28 cellular contexts compared by ENCODE assay signal in genomic region chr17:51354908-51355307, GRCh38.
A peak's percentile ranks its signal among the peaks of the same experiment; 100 is the strongest.
DNase-seq lines count a peak whose midpoint lies in the region; ATAC-seq, FAIRE-seq and TF ChIP-seq lines count a peak whose summit lies in the region.
"Had no signal": no experiment of that assay in that cellular context is flagged by ENCODE, and none has a peak within 500 bp of the region (broad histone marks: within the 10 kb centered on the region; RNA-seq: fewer than 3 reads in every experiment).

No MANE protein-coding gene starts in this region.

- no peaks in the 10 kb centered on the region for H3K36me3 Mint-ChIP-seq in neural crest cell (ENCODE audit: low read depth)
- no peaks in the 10 kb centered on the region for H3K36me3 Mint-ChIP-seq in activated naive CD4-positive, alpha-beta T cell treated with anti-CD3 and anti-CD28 coated beads, Interleukin-2, amount 50 U/mL, for 72 hours

- no peaks in the 10 kb centered on the region for H3K4me1 Mint-ChIP-seq in neural crest cell

- H3K4me3 Mint-ChIP-seq in neural crest cell: no peak overlapping the region
- H3K4me3 Mint-ChIP-seq: activated T-cell treated with anti-CD3 and anti-CD28 coated beads, Interleukin-2, amount 50 U/mL, for 72 hours; naive thymus-derived CD8-positive, alpha-beta T cell; T-helper 1 cell treated with Interleukin-12 subunit alpha and Interleukin-12 subunit beta and Interleukin-4 antibody, amounts not matched to agents 30 μg/mL and 1 μg/mL, for 36 hours had no signal

- POLR2A ChIA-PET in HEK293T (lab: Yijun Ruan, JAX): no interaction called here

- TF ChIP-seq CTCF in VCaP (conservative IDR thresholded peaks at IDR 0.05) (no peak), neural crest cell (conservative IDR thresholded peaks at IDR 0.05) (no peak)

- peak; percentile 64 for FAIRE-seq in HTR-8/SVneo (lab: Jason Lieb, UNC)
- FAIRE-seq: endothelial cell of umbilical vein, K562 had no signal

- no peak for ATAC-seq in activated naive CD4-positive, alpha-beta T cell treated with anti-CD3 and anti-CD28 coated beads, Interleukin-2, amount 50 U/mL, for 72 hours
- ATAC-seq: activated T-cell treated with anti-CD3 and anti-CD28 coated beads, Interleukin-2, amount 50 U/mL, for 72 hours; body of pancreas; gastroesophageal sphincter; naive thymus-derived CD8-positive, alpha-beta T cell had no signal

- H3K27me3 Mint-ChIP-seq in neural crest cell (ENCODE audit: low read depth): no peaks in the 10 kb centered on the region

- DNase-seq in NCI-H1092 treated with DMSO at 0.1 percent for 48 hours (lab: John Stamatoyannopoulos, UW): peak; percentile 8
- no peak for DNase-seq in NCI-H1092 (lab: John Stamatoyannopoulos, UW)
- no peak for DNase-seq in HTR-8/SVneo (ENCODE audit: insufficient read length, low spot score)
- no peak for DNase-seq in neural crest cell (ENCODE audit: low read depth, low spot score)
- no peak for DNase-seq in activated naive CD4-positive, alpha-beta T cell treated with anti-CD3 and anti-CD28 coated beads, Interleukin-2, amount 50 U/mL, for 72 hours (ENCODE audit: low spot score in 2 of 2)
- DNase-seq in T-helper 2 cell: no peak
- no peak for DNase-seq in HEK293T (ENCODE audit: extremely low spot score)
- DNase-seq: 8988T; activated CD4-positive, alpha-beta T cell treated with anti-CD3 and anti-CD28 coated beads, Interleukin-2, amount 50 U/mL, for 48 hours; activated CD4-positive, CD25-positive, alpha-beta regulatory T cell treated with anti-CD3 and anti-CD28 coated beads, Interleukin-2, amount 50 U/mL, for 72 hours; activated T-cell treated with anti-CD3 and anti-CD28 coated beads, Interleukin-2, amount 50 U/mL, for 72 hours; body of pancreas; DMS79 treated with DMSO at 0.1 percent for 48 hours; GF-D8; hippocampal formation; naive thymus-derived CD8-positive, alpha-beta T cell; NCI-H510A; NK-92 treated with Interleukin-12 subunit alpha and Interleukin-12 subunit beta, amount 100 ng/mL, for 24 hours; stimulated activated CD4-positive, alpha-beta T cell treated with anti-CD3 and anti-CD28 coated beads, Interleukin-4, amount 100 ng/mL, for 4 hours; transverse colon had no signal

- CTCF ChIA-PET in HEK293T (lab: Yijun Ruan, JAX): interaction anchor here (1.1 kb wide), 1 partner anchor 17 kb away, joined by 4 read pairs; no protein-coding TSS in a partner anchor

- H3K27ac ChIP-seq in VCaP: peak overlapping the region; percentile 41
- H3K27ac ChIP-seq: body of pancreas, C4-2B, gastroesophageal sphincter, GM23248, SK-N-MC, transverse colon had no signal

- peaks cover 2% of the 10 kb centered on the region for H3K9me3 Mint-ChIP-seq in neural crest cell
- H3K9me3 Mint-ChIP-seq in activated naive CD4-positive, alpha-beta T cell treated with anti-CD3 and anti-CD28 coated beads, Interleukin-2, amount 50 U/mL, for 72 hours: no peaks in the 10 kb centered on the region
- H3K9me3 Mint-ChIP-seq: activated T-cell treated with anti-CD3 and anti-CD28 coated beads, Interleukin-2, amount 50 U/mL, for 72 hours; naive thymus-derived CD8-positive, alpha-beta T cell; T-helper 1 cell treated with Interleukin-12 subunit alpha and Interleukin-12 subunit beta and Interleukin-4 antibody, amounts not matched to agents 30 μg/mL and 1 μg/mL, for 36 hours had no signal

- H3K27ac Mint-ChIP-seq in neural crest cell (ENCODE audit: unreplicated experiment): peak overlapping the region; percentile 92
- H3K27ac Mint-ChIP-seq in activated naive CD4-positive, alpha-beta T cell treated with anti-CD3 and anti-CD28 coated beads, Interleukin-2, amount 50 U/mL, for 72 hours: no peak overlapping the region
- H3K27ac Mint-ChIP-seq: activated T-cell treated with anti-CD3 and anti-CD28 coated beads, Interleukin-2, amount 50 U/mL, for 72 hours; naive thymus-derived CD8-positive, alpha-beta T cell; T-helper 1 cell treated with Interleukin-12 subunit alpha and Interleukin-12 subunit beta and Interleukin-4 antibody, amounts not matched to agents 30 μg/mL and 1 μg/mL, for 36 hours had no signal

TF ChIP-seq in HEK293T, 16 proteins besides CTCF, POLR2A, EP300 and RAD21:
- TF ChIP-seq SUZ12 (IDR thresholded peaks at IDR 0.05) (no peak), SP1 (IDR thresholded peaks at IDR 0.05) (no peak), PKNOX1 (IDR thresholded peaks at IDR 0.05) (no peak), ARNT (IDR thresholded peaks at IDR 0.05) (no peak), LEF1 (IDR thresholded peaks at IDR 0.05; ENCODE audit: borderline replicate concordance) (no peak), HDGF (IDR thresholded peaks at IDR 0.05; ENCODE audit: borderline replicate concordance) (no peak), L3MBTL2 (conservative IDR thresholded peaks at IDR 0.05) (no peak), CTBP1 (IDR thresholded peaks at IDR 0.05; ENCODE audit: borderline replicate concordance) (no peak), TARDBP (IDR thresholded peaks at IDR 0.05) (no peak), FOXK2 (IDR thresholded peaks at IDR 0.05) (no peak), ELF4 (IDR thresholded peaks at IDR 0.05) (no peak), FOXA1 (IDR thresholded peaks at IDR 0.05) (no peak), FOXM1 (IDR thresholded peaks at IDR 0.05; ENCODE audit: borderline replicate concordance) (no peak), ZNF384 (IDR thresholded peaks at IDR 0.05) (no peak), BHLHE40 (IDR thresholded peaks at IDR 0.05; ENCODE audit: borderline replicate concordance) (no peak), NFRKB (IDR thresholded peaks at IDR 0.05) (no peak)
TF ChIP-seq in HEK293T: peak in this region for 0.
